1 cellular context compared by ENCODE assay signal in genomic region chr1:223811634-223812101, GRCh38.
TF ChIP-seq lines count a peak whose summit lies in the region.

No MANE protein-coding gene starts in this region.

TF ChIP-seq in H1, 55 proteins besides CTCF, POLR2A, EP300 and RAD21 (continued from another document):
- TF ChIP-seq E2F6 (IDR thresholded peaks at IDR 0.05) (no peak), CBX8 (IDR thresholded peaks at IDR 0.05; ENCODE audit: borderline replicate concordance, low read depth, low read length) (no peak), ZNF274 (IDR thresholded peaks at IDR 0.05; ENCODE audit: borderline replicate concordance, extremely low read depth, low read length) (no peak), YY1 (IDR thresholded peaks at IDR 0.05; ENCODE audit: low read depth, low read length) (no peak), SRF (IDR thresholded peaks at IDR 0.05; ENCODE audit: low read depth, low read length) (no peak), SIRT6 (IDR thresholded peaks at IDR 0.05; ENCODE audit: low read length) (no peak), CEBPB (IDR thresholded peaks at IDR 0.05; ENCODE audit: low read depth, low read length) (no peak)
